In the genomic region with DNA sequence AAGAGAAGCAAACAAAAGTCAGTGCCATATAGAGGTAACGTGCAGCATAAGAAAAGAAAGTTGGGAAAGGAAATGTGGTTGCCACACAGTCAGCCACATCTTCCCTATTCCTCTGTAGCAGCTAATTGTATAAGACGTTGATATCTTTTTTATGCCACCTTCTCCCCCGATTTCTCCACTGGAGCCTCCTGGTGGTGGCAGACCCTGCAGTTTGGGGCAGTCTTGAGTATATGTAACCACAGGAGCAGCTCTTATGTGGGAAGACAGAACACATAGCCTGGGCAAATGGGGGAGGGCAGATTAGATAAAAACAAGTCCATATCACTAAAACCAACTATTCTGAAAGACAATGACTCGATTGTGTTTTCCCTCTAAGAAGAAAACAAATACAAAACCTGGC, we compare ENCODE assay signal across 1 cellular context.
TF ChIP-seq lines count a peak whose summit lies in the region.

No MANE protein-coding gene starts in this region.

TF ChIP-seq in H1, 55 proteins besides CTCF, POLR2A, EP300 and RAD21 (continued from another document):
- TF ChIP-seq BCL11A (IDR thresholded peaks at IDR 0.05; ENCODE audit: low read depth in 2 of 2, low read length in 2 of 2) (no peak), CBX5 (IDR thresholded peaks at IDR 0.05; ENCODE audit: low read depth, low read length) (no peak), RXRA (IDR thresholded peaks at IDR 0.05; ENCODE audit: insufficient read depth, low read depth, low read length) (no peak), KDM1A (IDR thresholded peaks at IDR 0.05; ENCODE audit: borderline replicate concordance, low read length) (no peak)
TF ChIP-seq in H1: peak in this region for 0.
